18 cellular contexts compared by ENCODE assay signal in genomic region chr7:101590663-101591435, GRCh38. TPM values are rescaled to one million over a fixed set of nuclear protein-coding genes. Genes with fewer than 3 reads are reported as not detected.
"Had no signal": no experiment of that assay in that cellular context is flagged by ENCODE, and none has a peak within 500 bp of the region (broad histone marks: within the 10 kb centered on the region; RNA-seq: fewer than 3 reads in every experiment).

No MANE protein-coding gene starts in this region.

- DNase-seq: activated naive CD8-positive, alpha-beta T cell treated with anti-CD3 and anti-CD28 coated beads, Interleukin-2, amount 10 ng/mL, durations not matched to agents 7 days and 5 days; activated T-cell treated with anti-CD3 and anti-CD28 coated beads, Interleukin-2, amount 50 U/mL, for 72 hours; aorta; effector CD8-positive, alpha-beta T cell; islet precursor cell; left lung; stimulated activated CD4-positive, alpha-beta T cell treated with anti-CD3 and anti-CD28 coated beads, Interleukin-15, amount 100 ng/mL, for 24 hours; stimulated activated CD4-positive, alpha-beta T cell treated with anti-CD3 and anti-CD28 coated beads, Interleukin-4, amount 100 ng/mL, for 24 hours had no signal

- H3K27me3 Mint-ChIP-seq: activated naive CD8-positive, alpha-beta T cell treated with anti-CD3 and anti-CD28 coated beads, Interleukin-2, amount 10 ng/mL, durations not matched to agents 7 days and 5 days had no signal

- H3K9me3 Mint-ChIP-seq: activated naive CD8-positive, alpha-beta T cell treated with anti-CD3 and anti-CD28 coated beads, Interleukin-2, amount 10 ng/mL, durations not matched to agents 7 days and 5 days; activated T-cell treated with anti-CD3 and anti-CD28 coated beads, Interleukin-2, amount 50 U/mL, for 72 hours; memory B cell; natural killer cell treated with Interleukin-12 subunit alpha and Interleukin-12 subunit beta and Interleukin-15 and Interleukin-18, amount 100 ng/mL, for 72 hours; WTC11 had no signal

- H3K36me3 ChIP-seq: heart left ventricle, left lung had no signal

- H3K4me3 ChIP-seq: heart left ventricle, left lung had no signal

- ATAC-seq: activated T-cell treated with anti-CD3 and anti-CD28 coated beads, Interleukin-2, amount 50 U/mL, for 72 hours; heart left ventricle; left lung; SK-N-SH treated with all-trans-retinoic acid at 6 μM for 48 hours; WTC11 had no signal

- H3K4me1 ChIP-seq: heart left ventricle, left lung had no signal

- H3K27ac Mint-ChIP-seq: activated naive CD8-positive, alpha-beta T cell treated with anti-CD3 and anti-CD28 coated beads, Interleukin-2, amount 10 ng/mL, durations not matched to agents 7 days and 5 days; activated T-cell treated with anti-CD3 and anti-CD28 coated beads, Interleukin-2, amount 50 U/mL, for 72 hours; memory B cell; natural killer cell treated with Interleukin-12 subunit alpha and Interleukin-12 subunit beta and Interleukin-15 and Interleukin-18, amount 100 ng/mL, for 72 hours; WTC11 had no signal

- H3K9me3 ChIP-seq: heart left ventricle, left lung had no signal

- H3K4me3 Mint-ChIP-seq: activated naive CD8-positive, alpha-beta T cell treated with anti-CD3 and anti-CD28 coated beads, Interleukin-2, amount 10 ng/mL, durations not matched to agents 7 days and 5 days; activated T-cell treated with anti-CD3 and anti-CD28 coated beads, Interleukin-2, amount 50 U/mL, for 72 hours; memory B cell; natural killer cell treated with Interleukin-12 subunit alpha and Interleukin-12 subunit beta and Interleukin-15 and Interleukin-18, amount 100 ng/mL, for 72 hours; WTC11 had no signal

- H3K27ac ChIP-seq: heart left ventricle, left lung had no signal

- H3K27me3 ChIP-seq: heart left ventricle, left lung had no signal

- H3K36me3 Mint-ChIP-seq: activated naive CD8-positive, alpha-beta T cell treated with anti-CD3 and anti-CD28 coated beads, Interleukin-2, amount 10 ng/mL, durations not matched to agents 7 days and 5 days; memory B cell; natural killer cell treated with Interleukin-12 subunit alpha and Interleukin-12 subunit beta and Interleukin-15 and Interleukin-18, amount 100 ng/mL, for 72 hours; WTC11 had no signal

- H3K4me1 Mint-ChIP-seq: activated naive CD8-positive, alpha-beta T cell treated with anti-CD3 and anti-CD28 coated beads, Interleukin-2, amount 10 ng/mL, durations not matched to agents 7 days and 5 days; memory B cell; WTC11 had no signal

RNA-seq across cellular contexts. Expression of gene MYL10, which starts 38.2 kb away (rescaled TPM):
- total RNA-seq: activated naive CD8-positive, alpha-beta T cell treated with anti-CD3 and anti-CD28 coated beads, Interleukin-2, amount 10 ng/mL, durations not matched to agents 7 days and 5 days; activated T-cell treated with anti-CD3 and anti-CD28 coated beads, Interleukin-2, amount 50 U/mL, for 72 hours; aorta; fibroblast of lung; frontal cortex; heart left ventricle; left lung; natural killer cell treated with Interleukin-12 subunit alpha and Interleukin-12 subunit beta and Interleukin-15 and Interleukin-18, amount 100 ng/mL, for 72 hours; omental fat pad; renal cortical epithelial cell; T-helper 1 cell treated with Interleukin-12 subunit alpha and Interleukin-12 subunit beta and Interleukin-4 antibody, amounts not matched to agents 30 ng/mL and 1 ng/mL, for 36 hours; WTC11 had no signal
- polyA plus RNA-seq: aorta, fibroblast of lung, heart left ventricle had no signal
